In genomic region chr16:84266451-84266850, GRCh38 we compare ENCODE assay signal across 9 cellular contexts. TPM values are rescaled to one million over a fixed set of nuclear protein-coding genes. Genes with fewer than 3 reads are reported as not detected.
DNase-seq lines count a peak whose midpoint lies in the region; ATAC-seq, FAIRE-seq and TF ChIP-seq lines count a peak whose summit lies in the region.
"Had no signal": no experiment of that assay in that cellular context is flagged by ENCODE, and none has a peak within 500 bp of the region (broad histone marks: within the 10 kb centered on the region; RNA-seq: fewer than 3 reads in every experiment).

No MANE protein-coding gene starts in this region.

- H3K9me2 ChIP-seq in OCI-LY7 (ENCODE audit: insufficient read depth, low read length), result no peaks in the 10 kb centered on the region

- H3K36me3 ChIP-seq in OCI-LY7 (ENCODE audit: insufficient read depth, low read length) (no peaks in the 10 kb centered on the region), HepG2 (replicated peaks in 1 of 2; ENCODE audit: control insufficient read depth in 1 of 2, insufficient read depth in 2 of 2, low read length in 2 of 2) (no peaks in the 10 kb centered on the region)

- in situ Hi-C loops in HepG2 (cut with HindIII; ENCODE audit: extremely low pct_ligation_motif_present, low pct_unique_long_range_greater_than_20kb), result no loop called here

- H3K27me3 ChIP-seq in CD4-positive, alpha-beta T cell (ENCODE audit: control insufficient read depth, insufficient read depth, low read length), result no peaks in the 10 kb centered on the region
- no peaks in the 10 kb centered on the region; a peak in 2 of 5 replicates for H3K27me3 ChIP-seq in HepG2 (ENCODE audit: control insufficient read depth in 1 of 2, insufficient read depth in 2 of 2, low read length in 2 of 2)

- no peaks in the 10 kb centered on the region for H3K4me1 Mint-ChIP-seq in CD4-positive, alpha-beta T cell (ENCODE audit: low read depth)

- CTCF ChIA-PET in CD4-positive, alpha-beta T cell (lab: Charles Lee), result interaction anchor here (0.6 kb wide), 1 partner anchor 777 kb away, joined by 5 read pairs; no protein-coding TSS in a partner anchor
- CTCF ChIA-PET in OCI-LY7 (lab: Charles Lee; ENCODE audit: unreplicated experiment), result no interaction called here
- CTCF ChIA-PET in HepG2 (lab: Yijun Ruan, JAX; ENCODE audit: low intra/inter-chr PET ratio, low total read pairs), result no interaction called here

- TF ChIP-seq EP300 in HepG2 (IDR thresholded peaks at IDR 0.05; ENCODE audit: low read depth in 2 of 2, low read length in 2 of 2) (no peak), HepG2 (CRISPR knock-in tag; IDR thresholded peaks at IDR 0.05; ENCODE audit: borderline replicate concordance) (no peak)

- TF ChIP-seq RAD21 in HepG2 (CRISPR knock-in tag; IDR thresholded peaks at IDR 0.05), result no peak

- POLR2A ChIA-PET in CD4-positive, alpha-beta T cell (lab: Charles Lee), result no interaction called here
- POLR2A ChIA-PET in OCI-LY7 (lab: Charles Lee), result no interaction called here
- POLR2A ChIA-PET in HepG2 (lab: Yijun Ruan, JAX), result no interaction called here

- H2AFZ ChIP-seq in OCI-LY7 (ENCODE audit: low read length) (peak overlapping the region; percentile 37; the same call in 1 of the 2 replicates), HepG2 (ENCODE audit: low read length) (peak overlapping the region; percentile 68)

- no peak overlapping the region for H3K4me3 Mint-ChIP-seq in CD4-positive, alpha-beta T cell

- no peak for DNase-seq in CD4-positive, alpha-beta T cell
- DNase-seq in OCI-LY7 (ENCODE audit: low spot score) (peak; percentile 63), cerebellar cortex (ENCODE audit: low spot score) (peak; percentile 72), HepG2 (ENCODE audit: low spot score) (peak; percentile 90), urothelium cell line (ENCODE audit: low spot score) (peak; percentile 58)

- no TSS peak for BruUV-seq in OCI-LY7 (replicated peaks; lab: Mats Ljungman, UMichigan)
- no TSS peak for BruUV-seq in HepG2 (replicated peaks; lab: Mats Ljungman, UMichigan)

- H3K9ac ChIP-seq in HepG2 (ENCODE audit: insufficient read depth, low read depth, low read length), result 0 out of 2 replicates have a peak overlapping the region, but pooled peaks have one; percentile 1

- TF ChIP-seq POLR2A in HepG2 (IDR thresholded peaks at IDR 0.05; ENCODE audit: insufficient read depth in 1 of 2, low read depth in 2 of 2, low read length in 2 of 2), result peak in 1 of 2 experiments; percentile 56; a peak in 1 of 4 replicates

- WGBS in HepG2 (ENCODE audit: low lambda C conversion rate), result 0% methylated on average over 4 of the region's 4 CpGs

- H3K9me3 Mint-ChIP-seq in CD4-positive, alpha-beta T cell, result no peaks in the 10 kb centered on the region

- TF ChIP-seq CTCF in CD4-positive, alpha-beta T cell (IDR thresholded peaks at IDR 0.05), result no peak
- TF ChIP-seq CTCF in OCI-LY7 (conservative IDR thresholded peaks at IDR 0.05; ENCODE audit: low read length), result no peak
- TF ChIP-seq CTCF in HepG2 (CRISPR knock-in tag; IDR thresholded peaks at IDR 0.05), result peak; percentile 43; the same call in 1 of the 2 replicates

- H3K79me2 ChIP-seq in OCI-LY7 (ENCODE audit: insufficient read depth, low read depth, low read length) (no peaks in the 10 kb centered on the region), HepG2 (ENCODE audit: insufficient read depth, low read length) (no peaks in the 10 kb centered on the region)

- H4K20me1 ChIP-seq in OCI-LY7 (ENCODE audit: insufficient read depth, low read length) (no peaks in the 10 kb centered on the region), HepG2 (ENCODE audit: insufficient read depth, low read length) (no peaks in the 10 kb centered on the region)

- H3K4me1 ChIP-seq in OCI-LY7 (ENCODE audit: insufficient read depth, low read length, poor library complexity, severe bottlenecking) (no peaks in the 10 kb centered on the region), HepG2 (ENCODE audit: insufficient read depth, low read length) (peaks cover 10% of the 10 kb centered on the region)

- peak; percentile 99 for FAIRE-seq in HepG2 (lab: Jason Lieb, UNC)
- FAIRE-seq in urothelium cell line (lab: Jason Lieb, UNC), result peak; percentile 81

- H3K4me2 ChIP-seq in OCI-LY7 (ENCODE audit: low read length), result no peak overlapping the region; the same call in 1 of the 2 replicates
- peak overlapping the region; percentile 71 for H3K4me2 ChIP-seq in HepG2 (ENCODE audit: low read depth, low read length)

- intact Hi-C loops in CD4-positive, alpha-beta T cell (cut with DNase I, micrococcal nuclease), result no loop called here
- intact Hi-C loops in OCI-LY7 (cut with micrococcal nuclease; ENCODE audit: unreplicated experiment) (no loop called here), HepG2 (cut with micrococcal nuclease; ENCODE audit: unreplicated experiment) (no loop called here)

- no peak overlapping the region for H3K4me3 ChIP-seq in OCI-LY7 (ENCODE audit: low read depth, low read length, poor library complexity, severe bottlenecking)
- peak overlapping the region; percentile 10 to 43 (median 18); a peak in 3 of 6 replicates for H3K4me3 ChIP-seq in HepG2 (replicated peaks in 1 of 3; ENCODE audit: insufficient read depth in 1 of 3, low read depth in 2 of 3, low read length in 3 of 3)

- H3K9me3 ChIP-seq in CD4-positive, alpha-beta T cell (ENCODE audit: control insufficient read depth, low read length), result no peaks in the 10 kb centered on the region
- H3K9me3 ChIP-seq in OCI-LY7 (ENCODE audit: low read length), result no peaks in the 10 kb centered on the region
- H3K9me3 ChIP-seq in HepG2 (ENCODE audit: low read length), result no peaks in the 10 kb centered on the region

- H3K27me3 Mint-ChIP-seq in CD4-positive, alpha-beta T cell, result peaks cover 22% of the 10 kb centered on the region

- ATAC-seq in CD4-positive, alpha-beta T cell (ENCODE audit: poor library complexity), result peak; percentile 54
- ATAC-seq in GM21786 (IDR thresholded peaks at IDR 0.05; ENCODE audit: unreplicated experiment) (peak; percentile 47), HepG2 (peak; percentile 99), GM21515 (IDR thresholded peaks at IDR 0.05; ENCODE audit: unreplicated experiment) (no peak), HG03565 (IDR thresholded peaks at IDR 0.05; ENCODE audit: unreplicated experiment) (no peak)

- H3K27ac Mint-ChIP-seq in CD4-positive, alpha-beta T cell, result no peak overlapping the region

- H3K27ac ChIP-seq in CD4-positive, alpha-beta T cell (ENCODE audit: low read depth, low read length), result no peak overlapping the region
- H3K27ac ChIP-seq in OCI-LY7 (ENCODE audit: low read depth, low read length, poor library complexity, severe bottlenecking) (no peak overlapping the region), HepG2 (ENCODE audit: extremely low read length, insufficient read depth, low read length) (no peak overlapping the region)
- H3K27ac ChIP-seq: epithelial cell of prostate had no signal

- no peaks in the 10 kb centered on the region for H3K36me3 Mint-ChIP-seq in CD4-positive, alpha-beta T cell (ENCODE audit: low read depth)

RNA-seq across cellular contexts. Expression of gene KCNG4, which starts 26.6 kb away (rescaled TPM):
- total RNA-seq in CD4-positive, alpha-beta T cell, result not detected
- not detected in 2 replicates for total RNA-seq in OCI-LY7 (2014; rRNA removed; shearing (Covaris generic))
- total RNA-seq in OCI-LY7 (2022), result not detected in 2 replicates
- total RNA-seq in HepG2 (2016; rRNA removed; fragmentation: Illumina TruSeq; extraction: Trizol), result not detected in 2 replicates
- total RNA-seq in HepG2 (2016; cell fraction: cytosol; rRNA removed; fragmentation: Illumina TruSeq; extraction: Trizol; ENCODE audit: low read depth), result not detected in 2 replicates
- not detected in 2 replicates for total RNA-seq in HepG2 (2016; cell fraction: insoluble cytoplasmic fraction; rRNA removed; fragmentation: Illumina TruSeq; extraction: Trizol)
- total RNA-seq in HepG2 (2016; cell fraction: membrane; rRNA removed; fragmentation: Illumina TruSeq; extraction: Trizol), result not detected in 2 replicates
- total RNA-seq in HepG2 (2016; cell fraction: nucleus; rRNA removed; fragmentation: Illumina TruSeq; extraction: Trizol), result not detected in 2 replicates
- not detected in 2 replicates for polyA plus RNA-seq in HepG2 (2011; rRNA removed)
- not detected in 2 replicates for polyA plus RNA-seq in HepG2 (2011; cell fraction: cytosol; rRNA removed)
- polyA plus RNA-seq in HepG2 (2011; cell fraction: nucleus; rRNA removed), result not detected in 2 replicates
- not detected in 2 replicates for polyA plus RNA-seq in HepG2 (2012)
- polyA plus RNA-seq in HepG2 (2016; cell fraction: cytosol; fragmentation: Illumina TruSeq; extraction: Trizol; ENCODE audit: low read depth), result not detected in 2 replicates
- polyA plus RNA-seq in HepG2 (2016; cell fraction: insoluble cytoplasmic fraction; fragmentation: Illumina TruSeq; extraction: Trizol; ENCODE audit: low read depth), result not detected in 2 replicates
- polyA plus RNA-seq in HepG2 (2016; cell fraction: membrane; fragmentation: Illumina TruSeq; extraction: Trizol; ENCODE audit: low read depth), result not detected in 2 replicates
- polyA plus RNA-seq in HepG2 (2016; cell fraction: nucleus; fragmentation: Illumina TruSeq; extraction: Trizol; ENCODE audit: insufficient read depth, low read depth), result not detected in 2 replicates
- 0.02 TPM in 1 of 2 replicates, not detected in the other for polyA minus RNA-seq in HepG2 (2011; rRNA and poly(A)+ RNA removed; ENCODE audit: low replicate concordance)
- polyA minus RNA-seq in HepG2 (2011; cell fraction: cytosol; rRNA and poly(A)+ RNA removed), result not detected in 2 replicates
- polyA minus RNA-seq in HepG2 (2011; cell fraction: nucleus; rRNA and poly(A)+ RNA removed), result not detected in 2 replicates

RNA-seq across cellular contexts. Expression of gene WFDC1, which starts 28.2 kb away (rescaled TPM):
- total RNA-seq in CD4-positive, alpha-beta T cell, result not detected
- not detected in 2 replicates for total RNA-seq in OCI-LY7 (2014; rRNA removed; shearing (Covaris generic))
- total RNA-seq in OCI-LY7 (2022), result not detected in 2 replicates
- not detected in 2 replicates for total RNA-seq in HepG2 (2016; rRNA removed; fragmentation: Illumina TruSeq; extraction: Trizol)
- not detected in 2 replicates for total RNA-seq in HepG2 (2016; cell fraction: cytosol; rRNA removed; fragmentation: Illumina TruSeq; extraction: Trizol; ENCODE audit: low read depth)
- total RNA-seq in HepG2 (2016; cell fraction: insoluble cytoplasmic fraction; rRNA removed; fragmentation: Illumina TruSeq; extraction: Trizol), result not detected in 2 replicates
- not detected in 2 replicates for total RNA-seq in HepG2 (2016; cell fraction: membrane; rRNA removed; fragmentation: Illumina TruSeq; extraction: Trizol)
- total RNA-seq in HepG2 (2016; cell fraction: nucleus; rRNA removed; fragmentation: Illumina TruSeq; extraction: Trizol), result not detected in 2 replicates
- not detected in 2 replicates for polyA plus RNA-seq in HepG2 (2011; rRNA removed)
- not detected in 2 replicates for polyA plus RNA-seq in HepG2 (2011; cell fraction: cytosol; rRNA removed)
- polyA plus RNA-seq in HepG2 (2011; cell fraction: nucleus; rRNA removed), result not detected in 2 replicates
- polyA plus RNA-seq in HepG2 (2012), result not detected in 2 replicates
- not detected in 2 replicates for polyA plus RNA-seq in HepG2 (2016; cell fraction: cytosol; fragmentation: Illumina TruSeq; extraction: Trizol; ENCODE audit: low read depth)
- not detected in 2 replicates for polyA plus RNA-seq in HepG2 (2016; cell fraction: insoluble cytoplasmic fraction; fragmentation: Illumina TruSeq; extraction: Trizol; ENCODE audit: low read depth)
- polyA plus RNA-seq in HepG2 (2016; cell fraction: membrane; fragmentation: Illumina TruSeq; extraction: Trizol; ENCODE audit: low read depth), result not detected in 2 replicates
- not detected in 2 replicates for polyA plus RNA-seq in HepG2 (2016; cell fraction: nucleus; fragmentation: Illumina TruSeq; extraction: Trizol; ENCODE audit: insufficient read depth, low read depth)
- 0.05 TPM in 1 of 2 replicates, not detected in the other for polyA minus RNA-seq in HepG2 (2011; rRNA and poly(A)+ RNA removed; ENCODE audit: low replicate concordance)
- not detected in 2 replicates for polyA minus RNA-seq in HepG2 (2011; cell fraction: cytosol; rRNA and poly(A)+ RNA removed)
- not detected in 2 replicates for polyA minus RNA-seq in HepG2 (2011; cell fraction: nucleus; rRNA and poly(A)+ RNA removed)

Comparison
In these comparisons a context has a peak if more than half of its experiments do, and no peak if none do; other contexts are left out.
1. ATAC-seq: peak in CD4-positive, alpha-beta T cell (single experiment), GM21786 (single experiment) and HepG2 (single experiment); none in GM21515 (single experiment) and HG03565 (single experiment).
2. DNase-seq: peak in OCI-LY7 (single experiment), cerebellar cortex (single experiment), HepG2 (single experiment) and urothelium cell line (single experiment); none in CD4-positive, alpha-beta T cell (0 of 10).